ENCODE assay signal across 17 cellular contexts in genomic region chr11:84866922-84867321, GRCh38.
A peak's percentile ranks its signal among the peaks of the same experiment; 100 is the strongest.
DNase-seq lines count a peak whose midpoint lies in the region; ATAC-seq and TF ChIP-seq lines count a peak whose summit lies in the region.
"Had no signal": no experiment of that assay in that cellular context is flagged by ENCODE, and none has a peak within 500 bp of the region (broad histone marks: within the 10 kb centered on the region; RNA-seq: fewer than 3 reads in every experiment).

No MANE protein-coding gene starts in this region.

- H3K9me3 ChIP-seq in prostate gland (no peaks in the 10 kb centered on the region), WERI-Rb-1 (ENCODE audit: severe bottlenecking) (no peaks in the 10 kb centered on the region)
- H3K9me3 ChIP-seq: A549, Peyer's patch had no signal

- intact Hi-C loops in prostate gland (cut with DNase I), result no loop called here

- no peak for TF ChIP-seq CTCF in prostate gland (IDR thresholded peaks at IDR 0.05)
- TF ChIP-seq CTCF in WERI-Rb-1 (IDR thresholded peaks at IDR 0.05; ENCODE audit: low read depth, low read length), result no peak

- H3K4me3 ChIP-seq in prostate gland (no peak overlapping the region), WERI-Rb-1 (ENCODE audit: low read depth, low read length) (no peak overlapping the region)
- H3K4me3 ChIP-seq: A549, Peyer's patch had no signal

- no peak for TF ChIP-seq POLR2A in prostate gland (IDR thresholded peaks at IDR 0.05)

- H3K36me3 ChIP-seq in prostate gland, result no peaks in the 10 kb centered on the region
- no peaks in the 10 kb centered on the region for H3K36me3 ChIP-seq in WERI-Rb-1
- H3K36me3 ChIP-seq: Peyer's patch had no signal

- whole genome bisulfite sequencing in prostate gland, result 24% methylated on average over 2 of the region's 2 CpGs

- ATAC-seq in HG03439 (IDR thresholded peaks at IDR 0.05; ENCODE audit: unreplicated experiment), result no peak
- ATAC-seq: A549, Right ventricle myocardium inferior had no signal

- no peaks in the 10 kb centered on the region for H3K4me1 ChIP-seq in prostate gland (replicated peaks)
- H3K4me1 ChIP-seq: A549, Peyer's patch had no signal

- DNase-seq in DMS53 treated with DMSO at 0.1 percent for 48 hours (lab: John Stamatoyannopoulos, UW; ENCODE audit: unreplicated experiment), result peak; percentile 83
- DNase-seq in NCI-H510A (lab: John Stamatoyannopoulos, UW), result peak; percentile 25
- DNase-seq in epithelial cell of prostate (ENCODE audit: low read depth, low spot score), result no peak
- DNase-seq in prostate gland (ENCODE audit: low spot score), result peak; percentile 3
- no peak for DNase-seq in activated CD4-positive, CD25-positive, alpha-beta regulatory T cell treated with anti-CD3 and anti-CD28 coated beads, Interleukin-2, amount 50 U/mL, for 72 hours
- no peak for DNase-seq in WERI-Rb-1
- DNase-seq: GOT3, Kasumi-1, MM.1S, NCI-H1048, NCI-H1436, NCI-H187 treated with DMSO at 0.1 percent for 48 hours, NCI-H774, Peyer's patch had no signal

- H3K27ac ChIP-seq in epithelial cell of prostate (peak overlapping the region; percentile 11), prostate gland (no peak overlapping the region), WERI-Rb-1 (no peak overlapping the region)
- H3K27ac ChIP-seq: A549, Peyer's patch had no signal

- H3K27me3 ChIP-seq in prostate gland (replicated peaks; ENCODE audit: insufficient read depth), result no peaks in the 10 kb centered on the region
- H3K27me3 ChIP-seq in WERI-Rb-1 (ENCODE audit: insufficient read depth, low read depth, severe bottlenecking), result peaks cover 2% of the 10 kb centered on the region
- H3K27me3 ChIP-seq: Peyer's patch had no signal

Comparison
In these comparisons a context has a peak if more than half of its experiments do, and no peak if none do; other contexts are left out.
1. DNase-seq: peak in DMS53 treated with DMSO at 0.1 percent for 48 hours (single experiment), NCI-H510A (single experiment) and prostate gland (single experiment); none in epithelial cell of prostate (single experiment), activated CD4-positive, CD25-positive, alpha-beta regulatory T cell treated with anti-CD3 and anti-CD28 coated beads, Interleukin-2, amount 50 U/mL, for 72 hours (single experiment) and WERI-Rb-1 (single experiment).